Comparison of ENCODE assay signal across 11 cellular contexts in genomic region chr6:41360314-41360685, GRCh38. TPM values are rescaled to one million over a fixed set of nuclear protein-coding genes. Genes with fewer than 3 reads are reported as not detected.
"Had no signal": no experiment of that assay in that cellular context is flagged by ENCODE, and none has a peak within 500 bp of the region (broad histone marks: within the 10 kb centered on the region; RNA-seq: fewer than 3 reads in every experiment).

No MANE protein-coding gene starts in this region.

- H3K4me3 Mint-ChIP-seq: HFFc6, IgD-negative memory B cell had no signal

- DNase-seq: GM23248, GOT3, H7, HFFc6 had no signal

- ATAC-seq: HCT116, HepG2 had no signal

- H3K4me1 Mint-ChIP-seq: IgD-negative memory B cell had no signal

- H3K4me1 ChIP-seq: HAP-1 had no signal

- H3K36me3 ChIP-seq: HAP-1 had no signal

- H3K27ac Mint-ChIP-seq: HFFc6 had no signal

- H3K4me3 ChIP-seq: GM23248, HAP-1 had no signal

- H3K27ac ChIP-seq: GM23248, HL-60 had no signal

RNA-seq across cellular contexts. Expression of gene NCR2, which starts 24.9 kb away (rescaled TPM):
- total RNA-seq: GM23248, H4, H7, HepG2, HFFc6, HT1080 had no signal
- polyA plus RNA-seq: GM23248, HepG2, IgD-negative memory B cell had no signal
